In genomic region chr1:77133731-77134358, GRCh38 we compare ENCODE assay signal across 29 cellular contexts.
"Had no signal": no experiment of that assay in that cellular context is flagged by ENCODE, and none has a peak within 500 bp of the region (broad histone marks: within the 10 kb centered on the region; RNA-seq: fewer than 3 reads in every experiment).

No MANE protein-coding gene starts in this region.

- DNase-seq: activated B cell treated with CpG ODN at 0.5 μM for 24 hours; activated CD4-positive, alpha-beta memory T cell treated with anti-CD3 and anti-CD28 coated beads for 36 hours; activated CD4-positive, alpha-beta T cell treated with anti-CD3 and anti-CD28 coated beads for 4 hours; activated CD4-positive, alpha-beta T cell treated with anti-CD3 and anti-CD28 coated beads, Interleukin-2, amount 50 U/mL, for 1 hour; activated CD4-positive, CD25-positive, alpha-beta regulatory T cell treated with anti-CD3 and anti-CD28 coated beads, Interleukin-2, amount 50 U/mL, for 72 hours; activated CD8-positive, alpha-beta memory T cell treated with anti-CD3 and anti-CD28 coated beads, Interleukin-2, amount 50 U/mL, for 4 hours; activated gamma-delta T cell treated with Interleukin-2 at 50 U/mL for 16 hours; activated naive CD4-positive, alpha-beta T cell treated with anti-CD3 and anti-CD28 coated beads for 36 hours; activated T-cell treated with anti-CD3 and anti-CD28 coated beads for 4 hours; activated T-cell treated with anti-CD3 and anti-CD28 coated beads, Interleukin-2, amount 50 U/mL, for 4 hours; anterior cingulate cortex; central memory CD4-positive, alpha-beta T cell; Karpas-422; MV-4-11; NCI-H1092; NCI-H1436 treated with DMSO at 0.1 percent for 48 hours; NCI-H1694 treated with DMSO at 0.1 percent for 48 hours; NCI-H2029; NCI-H345; NCI-H524 treated with DMSO at 0.1 percent for 48 hours; SIG-M5; T-cell; T-helper 2 cell; T-helper 9 cell had no signal

- ATAC-seq: activated naive CD4-positive, alpha-beta T cell treated with anti-CD3 and anti-CD28 coated beads, Interleukin-2, amount 50 U/mL, for 72 hours; activated T-cell treated with anti-CD3 and anti-CD28 coated beads, Interleukin-2, amount 50 U/mL, for 4 hours; Panc1; SK-N-SH treated with all-trans-retinoic acid at 6 μM for 48 hours; T-cell had no signal

- FAIRE-seq: bronchial epithelial cell had no signal

- H3K27ac ChIP-seq: VCaP had no signal
